Comparison of ENCODE assay signal across 35 cellular contexts in genomic region chr4:73396993-73397972, GRCh38. TPM values are rescaled to one million over a fixed set of nuclear protein-coding genes. Genes with fewer than 3 reads are reported as not detected.
"Had no signal": no experiment of that assay in that cellular context is flagged by ENCODE, and none has a peak within 500 bp of the region (broad histone marks: within the 10 kb centered on the region; RNA-seq: fewer than 3 reads in every experiment).

No MANE protein-coding gene starts in this region.

- DNase-seq: activated CD4-positive, alpha-beta T cell treated with anti-CD3 and anti-CD28 coated beads for 4 hours; activated CD4-positive, alpha-beta T cell treated with anti-CD3 and anti-CD28 coated beads, Interleukin-2, amount 10 ng/mL, durations not matched to agents 7 days and 5 days; activated CD4-positive, alpha-beta T cell treated with anti-CD3 and anti-CD28 coated beads, Interleukin-2, amount 50 U/mL, for 48 hours; activated CD4-positive, CD25-positive, alpha-beta regulatory T cell; activated CD4-positive, CD25-positive, alpha-beta regulatory T cell treated with anti-CD3 and anti-CD28 coated beads, Interleukin-2, amount 50 U/mL, for 72 hours; activated CD8-positive, alpha-beta memory T cell treated with anti-CD3 and anti-CD28 coated beads for 24 hours; activated CD8-positive, alpha-beta T cell treated with anti-CD3 and anti-CD28 coated beads for 36 hours; activated effector memory CD4-positive, alpha-beta T cell treated with Interleukin-2 at 50 U/mL for 16 hours; activated gamma-delta T cell treated with Interleukin-2 at 50 U/mL for 16 hours; activated naive CD4-positive, alpha-beta T cell treated with anti-CD3 and anti-CD28 coated beads, Interleukin-2, amount 50 U/mL, for 16 hours; activated naive CD4-positive, alpha-beta T cell treated with Interleukin-2 at 50 U/mL for 16 hours; activated T-cell treated with anti-CD3 and anti-CD28 coated beads, Interleukin-2, amount 50 U/mL, for 4 hours; amniotic stem cell; anterior cingulate cortex; brain microvascular endothelial cell; cortex of kidney; dermis blood vessel endothelial cell; effector CD8-positive, alpha-beta T cell; esophagus squamous epithelium; foreskin melanocyte; T-helper 1 cell; T-helper 17 cell had no signal

- H3K4me3 Mint-ChIP-seq: activated CD4-positive, alpha-beta T cell treated with anti-CD3 and anti-CD28 coated beads, Interleukin-2, amount 10 ng/mL, durations not matched to agents 7 days and 5 days; activated CD8-positive, alpha-beta T cell treated with anti-CD3 and anti-CD28 coated beads for 36 hours; activated naive CD8-positive, alpha-beta T cell; activated T-cell treated with anti-CD3 and anti-CD28 coated beads, Interleukin-2, amount 50 U/mL, for 4 hours; activated T-helper 17 cell treated with anti-CD3 and anti-CD28 coated beads, Interleukin-2, amount 50 U/mL, for 72 hours; central memory CD8-positive, alpha-beta T cell; T-helper 17 cell had no signal

- H3K9me3 ChIP-seq: esophagus squamous epithelium, gastroesophageal sphincter had no signal

- H3K27me3 ChIP-seq: esophagus squamous epithelium, gastroesophageal sphincter had no signal

- H3K4me1 ChIP-seq: esophagus squamous epithelium, gastroesophageal sphincter had no signal

- H3K9me3 Mint-ChIP-seq: activated CD4-positive, alpha-beta T cell treated with anti-CD3 and anti-CD28 coated beads, Interleukin-2, amount 10 ng/mL, durations not matched to agents 7 days and 5 days; activated CD8-positive, alpha-beta T cell treated with anti-CD3 and anti-CD28 coated beads for 36 hours; activated T-cell treated with anti-CD3 and anti-CD28 coated beads, Interleukin-2, amount 50 U/mL, for 4 hours; activated T-helper 17 cell treated with anti-CD3 and anti-CD28 coated beads, Interleukin-2, amount 50 U/mL, for 72 hours; central memory CD8-positive, alpha-beta T cell had no signal

- H3K27ac Mint-ChIP-seq: activated CD4-positive, alpha-beta T cell treated with anti-CD3 and anti-CD28 coated beads, Interleukin-2, amount 10 ng/mL, durations not matched to agents 7 days and 5 days; activated CD8-positive, alpha-beta T cell treated with anti-CD3 and anti-CD28 coated beads for 36 hours; activated naive CD8-positive, alpha-beta T cell; activated T-helper 17 cell treated with anti-CD3 and anti-CD28 coated beads, Interleukin-2, amount 50 U/mL, for 72 hours; T-helper 17 cell had no signal

- H3K4me1 Mint-ChIP-seq: activated CD4-positive, alpha-beta T cell treated with anti-CD3 and anti-CD28 coated beads, Interleukin-2, amount 10 ng/mL, durations not matched to agents 7 days and 5 days; activated T-helper 17 cell treated with anti-CD3 and anti-CD28 coated beads, Interleukin-2, amount 50 U/mL, for 72 hours; central memory CD8-positive, alpha-beta T cell; T-helper 17 cell had no signal

- H3K4me3 ChIP-seq: esophagus squamous epithelium, gastroesophageal sphincter had no signal

- H3K36me3 Mint-ChIP-seq: activated naive CD8-positive, alpha-beta T cell had no signal

- ATAC-seq: activated CD8-positive, alpha-beta T cell treated with anti-CD3 and anti-CD28 coated beads for 36 hours; activated T-cell treated with anti-CD3 and anti-CD28 coated beads, Interleukin-2, amount 50 U/mL, for 4 hours; activated T-helper 17 cell treated with anti-CD3 and anti-CD28 coated beads, Interleukin-2, amount 50 U/mL, for 72 hours; gastroesophageal sphincter; T-helper 17 cell had no signal

- H3K36me3 ChIP-seq: brain microvascular endothelial cell, esophagus squamous epithelium, gastroesophageal sphincter had no signal

- H3K27ac ChIP-seq: brain microvascular endothelial cell, epithelial cell of prostate, esophagus squamous epithelium, gastroesophageal sphincter had no signal

RNA-seq across cellular contexts. Expression of gene ALB, which starts 6.8 kb away (rescaled TPM):
- total RNA-seq: activated CD4-positive, alpha-beta T cell treated with anti-CD3 and anti-CD28 coated beads, Interleukin-2, amount 10 ng/mL, durations not matched to agents 7 days and 5 days; activated CD8-positive, alpha-beta T cell treated with anti-CD3 and anti-CD28 coated beads for 36 hours; activated T-helper 17 cell treated with anti-CD3 and anti-CD28 coated beads, Interleukin-2, amount 50 U/mL, for 72 hours; astrocyte; bronchial epithelial cell; cardiac septum; dermis blood vessel endothelial cell; endothelial cell of umbilical vein; fibroblast of lung; fibroblast of villous mesenchyme; glomerular endothelial cell; T-helper 17 cell had no signal
- polyA plus RNA-seq: endothelial cell of umbilical vein had no signal

RNA-seq across cellular contexts. Expression of gene AFP, which starts 38.7 kb away (rescaled TPM):
- total RNA-seq: activated CD4-positive, alpha-beta T cell treated with anti-CD3 and anti-CD28 coated beads, Interleukin-2, amount 10 ng/mL, durations not matched to agents 7 days and 5 days; activated CD8-positive, alpha-beta T cell treated with anti-CD3 and anti-CD28 coated beads for 36 hours; activated T-helper 17 cell treated with anti-CD3 and anti-CD28 coated beads, Interleukin-2, amount 50 U/mL, for 72 hours; bronchial epithelial cell; cardiac septum; dermis blood vessel endothelial cell; endothelial cell of umbilical vein; esophagus squamous epithelium; fibroblast of villous mesenchyme; gastroesophageal sphincter; glomerular endothelial cell; T-helper 17 cell had no signal
- polyA plus RNA-seq: adipose tissue, endothelial cell of umbilical vein had no signal
